31 cellular contexts compared by ENCODE assay signal in genomic region chr14:23883684-23884540, GRCh38.
A peak's percentile ranks its signal among the peaks of the same experiment; 100 is the strongest.
DNase-seq lines count a peak whose midpoint lies in the region; ATAC-seq and TF ChIP-seq lines count a peak whose summit lies in the region.
"Had no signal": no experiment of that assay in that cellular context is flagged by ENCODE, and none has a peak within 500 bp of the region (broad histone marks: within the 10 kb centered on the region; RNA-seq: fewer than 3 reads in every experiment).

No MANE protein-coding gene starts in this region.

- no peak for ATAC-seq in HG02759 (IDR thresholded peaks at IDR 0.05; ENCODE audit: unreplicated experiment)
- ATAC-seq: foreskin keratinocyte, heart left ventricle had no signal

- H3K4me3 ChIP-seq in Caco-2 (ENCODE audit: low read depth, low read length) (peak overlapping the region; percentile 5; the same call in 1 of the 2 replicates), SK-N-MC (peak overlapping the region; percentile 68), endocrine pancreas (ENCODE audit: control insufficient read depth, insufficient read depth, low read length) (peak overlapping the region; percentile 62), neural cell (ENCODE audit: low read length) (peak overlapping the region; percentile 11), SJCRH30 (no peak overlapping the region)
- H3K4me3 ChIP-seq: esophagus squamous epithelium, HAP-1, heart left ventricle, lung, Peyer's patch, smooth muscle cell had no signal

- POLR2A ChIA-PET in Caco-2 (lab: Charles Lee) = no interaction called here

- H3K9me3 ChIP-seq in Caco-2 (peaks cover 4% of the 10 kb centered on the region; the same call in 1 of the 2 replicates), SK-N-MC (ENCODE audit: low read depth, low read length) (peaks cover 8% of the 10 kb centered on the region; the same call in 1 of the 2 replicates), endocrine pancreas (ENCODE audit: control insufficient read depth, low read length) (no peaks in the 10 kb centered on the region), neural cell (ENCODE audit: low read length) (no peaks in the 10 kb centered on the region), SJCRH30 (replicated peaks) (no peaks in the 10 kb centered on the region)
- H3K9me3 ChIP-seq: HAP-1 had no signal

- H2AFZ ChIP-seq in neural cell (ENCODE audit: low read depth, low read length) = peak overlapping the region; percentile 23
- H2AFZ ChIP-seq: parathyroid adenoma had no signal

- H3K79me2 ChIP-seq in neural cell (replicated peaks; ENCODE audit: insufficient read depth, low read length) = no peaks in the 10 kb centered on the region
- H3K79me2 ChIP-seq: parathyroid adenoma had no signal

- CTCF ChIA-PET in Caco-2 (lab: Charles Lee) = interaction anchor here (1.4 to 1.8 kb wide), 4 partner anchors 27 to 295 kb away, joined by 6 to 7 read pairs (median 6); no protein-coding TSS in a partner anchor

- peaks cover 12% of the 10 kb centered on the region for H3K9me3 Mint-ChIP-seq in Caco-2 (ENCODE audit: unreplicated experiment)
- H3K9me3 Mint-ChIP-seq: activated CD4-positive, alpha-beta T cell treated with anti-CD3 and anti-CD28 coated beads, Interleukin-2, amount 10 ng/mL, durations not matched to agents 24 days and 14 days had no signal

- peaks cover 6% of the 10 kb centered on the region; the same call in 1 of the 2 replicates for H3K4me1 ChIP-seq in Caco-2
- H3K4me1 ChIP-seq in endocrine pancreas (ENCODE audit: control insufficient read depth, insufficient read depth, low read length) = no peaks in the 10 kb centered on the region
- H3K4me1 ChIP-seq in SJCRH30 = no peaks in the 10 kb centered on the region
- H3K4me1 ChIP-seq: esophagus squamous epithelium, foreskin keratinocyte, heart left ventricle, parathyroid adenoma, Peyer's patch had no signal

- peaks cover 20% of the 10 kb centered on the region for H3K4me1 Mint-ChIP-seq in Caco-2 (ENCODE audit: low read depth, unreplicated experiment)
- H3K4me1 Mint-ChIP-seq: activated CD4-positive, alpha-beta T cell treated with anti-CD3 and anti-CD28 coated beads, Interleukin-2, amount 10 ng/mL, durations not matched to agents 24 days and 14 days; CD4-positive, alpha-beta memory T cell had no signal

- H3K9me2 ChIP-seq in neural cell (ENCODE audit: insufficient read depth, low read length) = no peaks in the 10 kb centered on the region

- no peaks in the 10 kb centered on the region for H3K36me3 Mint-ChIP-seq in Caco-2 (ENCODE audit: insufficient read depth, unreplicated experiment)

- H3K27ac Mint-ChIP-seq in Caco-2 (ENCODE audit: unreplicated experiment) = peak overlapping the region; percentile 14
- H3K27ac Mint-ChIP-seq: activated CD4-positive, alpha-beta T cell treated with anti-CD3 and anti-CD28 coated beads, Interleukin-2, amount 10 ng/mL, durations not matched to agents 24 days and 14 days; activated naive CD8-positive, alpha-beta T cell; CD4-positive, alpha-beta memory T cell had no signal

- no peak for TF ChIP-seq RAD21 in neural cell (conservative IDR thresholded peaks at IDR 0.05)

- H3K36me3 ChIP-seq in Caco-2 (ENCODE audit: control insufficient read depth, insufficient read depth, low read length) (no peaks in the 10 kb centered on the region), SK-N-MC (ENCODE audit: insufficient read depth, low read length) (no peaks in the 10 kb centered on the region), endocrine pancreas (ENCODE audit: control insufficient read depth, insufficient read depth, low read length) (no peaks in the 10 kb centered on the region), neural cell (ENCODE audit: insufficient read depth, low read length) (no peaks in the 10 kb centered on the region), SJCRH30 (no peaks in the 10 kb centered on the region)
- H3K36me3 ChIP-seq: esophagus squamous epithelium, HAP-1, heart left ventricle, Peyer's patch had no signal

- H3F3A ChIP-seq in neural cell (ENCODE audit: insufficient read depth, low read length, poor library complexity, severe bottlenecking) = no peaks in the 10 kb centered on the region

- DNase-seq in Caco-2 = peak in 1 of 2 experiments; percentile 37
- DNase-seq in SK-N-MC (ENCODE audit: low read depth, low spot score) = peak; percentile 42
- no peak for DNase-seq in activated CD4-positive, CD25-positive, alpha-beta regulatory T cell treated with anti-CD3 and anti-CD28 coated beads, Interleukin-2, amount 50 U/mL, for 72 hours
- no peak for DNase-seq in SJCRH30
- no peak for DNase-seq in kidney tubule cell (ENCODE audit: low spot score)
- DNase-seq: activated CD4-positive, alpha-beta T cell treated with anti-CD3 and anti-CD28 coated beads, Interleukin-2, amount 10 ng/mL, durations not matched to agents 24 days and 14 days; activated effector memory CD4-positive, alpha-beta T cell treated with anti-CD3 and anti-CD28 coated beads, Interleukin-2, amount 50 U/mL, for 16 hours; CD4-positive, alpha-beta memory T cell; cortex of kidney; EL; esophagus squamous epithelium; foreskin keratinocyte; heart left ventricle; IMR-90; NCI-H1436 treated with DMSO at 0.1 percent for 48 hours; NCI-H446; NCI-H748 treated with DMSO at 0.1 percent for 48 hours; Peyer's patch; SIG-M5; stimulated activated naive CD4-positive, alpha-beta T cell treated with Interleukin-2 at 50 U/mL for 16 hours; T1000 had no signal

- H4K20me1 ChIP-seq in neural cell (ENCODE audit: insufficient read depth) = no peaks in the 10 kb centered on the region

- no TSS peak for BruUV-seq in Caco-2 (replicated peaks; lab: Mats Ljungman, UMichigan)

- peak overlapping the region; percentile 44 for H3K27ac ChIP-seq in SK-N-MC
- peak overlapping the region; percentile 51 for H3K27ac ChIP-seq in neural cell (ENCODE audit: low read length)
- H3K27ac ChIP-seq in SJCRH30 = no peak overlapping the region
- H3K27ac ChIP-seq: esophagus squamous epithelium, foreskin keratinocyte, heart left ventricle, parathyroid adenoma, Peyer's patch, VCaP had no signal

- no peak for TF ChIP-seq CTCF in Caco-2 (IDR thresholded peaks at IDR 0.05; ENCODE audit: insufficient read depth in 1 of 2, low read depth in 1 of 2, low read length in 1 of 2, severe bottlenecking in 1 of 2, unreplicated experiment in 1 of 2)
- no peak for TF ChIP-seq CTCF in neural cell (IDR thresholded peaks at IDR 0.05; ENCODE audit: poor library complexity, severe bottlenecking)

- intact Hi-C loops in Caco-2 (cut with micrococcal nuclease; ENCODE audit: unreplicated experiment) = no loop called here

- peak overlapping the region; percentile 57 for H3K4me3 Mint-ChIP-seq in Caco-2 (ENCODE audit: unreplicated experiment)
- H3K4me3 Mint-ChIP-seq: activated CD4-positive, alpha-beta T cell treated with anti-CD3 and anti-CD28 coated beads, Interleukin-2, amount 10 ng/mL, durations not matched to agents 24 days and 14 days; activated naive CD8-positive, alpha-beta T cell; CD4-positive, alpha-beta memory T cell; nephron had no signal

- peaks cover 3% of the 10 kb centered on the region for H3K27me3 Mint-ChIP-seq in Caco-2 (ENCODE audit: insufficient read depth, unreplicated experiment)

- H3K9ac ChIP-seq in SK-N-MC (ENCODE audit: insufficient read length) (peak overlapping the region; percentile 41), endocrine pancreas (ENCODE audit: control insufficient read depth, insufficient read depth, low read length) (no peak overlapping the region), neural cell (ENCODE audit: low read length) (no peak overlapping the region)
- H3K9ac ChIP-seq: parathyroid adenoma had no signal

- no peak for TF ChIP-seq EP300 in neural cell (conservative IDR thresholded peaks at IDR 0.05; ENCODE audit: poor library complexity, severe bottlenecking)

- H3K27me3 ChIP-seq in Caco-2 (replicated peaks; ENCODE audit: control insufficient read depth, insufficient read depth, low read length) (no peaks in the 10 kb centered on the region), endocrine pancreas (ENCODE audit: control insufficient read depth, insufficient read depth, low read length) (no peaks in the 10 kb centered on the region), neural cell (ENCODE audit: insufficient read depth, low read depth, low read length) (no peaks in the 10 kb centered on the region), SJCRH30 (no peaks in the 10 kb centered on the region)
- H3K27me3 ChIP-seq: esophagus squamous epithelium, Peyer's patch had no signal

- peak overlapping the region; percentile 54 for H3K4me2 ChIP-seq in neural cell (ENCODE audit: low read length)
- H3K4me2 ChIP-seq: smooth muscle cell had no signal

TF ChIP-seq in neural cell, 6 proteins besides CTCF, POLR2A, EP300 and RAD21:
- TF ChIP-seq REST (IDR thresholded peaks at IDR 0.05; ENCODE audit: borderline replicate concordance) (no peak), SMC3 (conservative IDR thresholded peaks at IDR 0.05; ENCODE audit: poor library complexity) (no peak), EZH2 (IDR thresholded peaks at IDR 0.05; ENCODE audit: borderline replicate concordance, insufficient read depth, low read length, poor library complexity, severe bottlenecking) (no peak), POLR2AphosphoS5 (IDR thresholded peaks at IDR 0.05) (no peak), MXI1 (conservative IDR thresholded peaks at IDR 0.05; ENCODE audit: poor library complexity, severe bottlenecking) (no peak), TAF1 (IDR thresholded peaks at IDR 0.05; ENCODE audit: low read depth) (no peak)
